In genomic region chr13:19601749-19602725, GRCh38 we compare ENCODE assay signal across 8 cellular contexts. TPM values are rescaled to one million over a fixed set of nuclear protein-coding genes. Genes with fewer than 3 reads are reported as not detected.
DNase-seq lines count a peak whose midpoint lies in the region; ATAC-seq and TF ChIP-seq lines count a peak whose summit lies in the region.

No MANE protein-coding gene starts in this region.

- peaks cover 20 to 21% (median 21%) of the 10 kb centered on the region in 3 experiments for H3K36me3 Mint-ChIP-seq in H9 (ENCODE audit: insufficient read depth in 1 of 3, low read depth in 3 of 3)

- intact Hi-C loops in upper lobe of right lung (cut with DNase I): no loop called here

- peak overlapping the region; percentile 64 to 81 for H3K4me3 Mint-ChIP-seq in H9

- H2BK20ac ChIP-seq in H9 (ENCODE audit: low read depth, low read length, poor library complexity, severe bottlenecking): no peak overlapping the region

- H3K79me2 ChIP-seq in H9 (ENCODE audit: insufficient read depth, low read length): no peaks in the 10 kb centered on the region

- no peak overlapping the region for H3K27ac ChIP-seq in H9 (ENCODE audit: insufficient read length, low read depth, low read length)
- H3K27ac ChIP-seq in muscle layer of duodenum (ENCODE audit: low read length): no peak overlapping the region
- no peak overlapping the region for H3K27ac ChIP-seq in upper lobe of right lung

- no peaks in the 10 kb centered on the region for H4K20me1 ChIP-seq in H9 (ENCODE audit: control insufficient read depth, insufficient read depth, insufficient read length)

- no peak overlapping the region for H2BK15ac ChIP-seq in H9 (ENCODE audit: low read depth, low read length)

- peak overlapping the region; percentile 78; the same call in 1 of the 2 replicates for H3K14ac ChIP-seq in H9 (ENCODE audit: insufficient read depth, low read length)

- no peak overlapping the region for H4K5ac ChIP-seq in H9 (ENCODE audit: insufficient read length, low read depth, low read length)

- peak overlapping the region; percentile 7 for H2BK120ac ChIP-seq in H9 (ENCODE audit: low read depth, low read length, poor library complexity, severe bottlenecking)

- peaks cover 3 to 5% of the 10 kb centered on the region in 2 experiments; a peak in 3 of 4 replicates for H3K4me1 Mint-ChIP-seq in H9

- H3K36me3 ChIP-seq in MG63 (peaks cover 32% of the 10 kb centered on the region), muscle layer of duodenum (ENCODE audit: control insufficient read depth in 1 of 2, insufficient read depth in 2 of 2, low read length in 2 of 2) (no peaks in the 10 kb centered on the region), upper lobe of right lung (no peaks in the 10 kb centered on the region)

- no CpG with 5 or more reads among the region's 108 CpGs for WGBS in H9 (ENCODE audit: extremely low coverage, insufficient read length, low lambda C conversion rate)

- no peak overlapping the region for H4K8ac ChIP-seq in H9 (replicated peaks; ENCODE audit: insufficient read length, low read depth, low read length)

- H2AK5ac ChIP-seq in H9 (ENCODE audit: insufficient read length, low read length): no peak overlapping the region

- no peak overlapping the region for H3K9ac ChIP-seq in H9 (ENCODE audit: extremely low read depth, insufficient read length, low read length)

- peak overlapping the region; percentile 42 for H3K18ac ChIP-seq in H9 (ENCODE audit: insufficient read length, low read depth, low read length)

- H3K23ac ChIP-seq in H9 (ENCODE audit: insufficient read length, low read depth, low read length): no peak overlapping the region

- H3K9me3 Mint-ChIP-seq in H9: peaks cover 26 to 50% of the 10 kb centered on the region in 2 experiments

- no peak overlapping the region for H4K91ac ChIP-seq in H9 (ENCODE audit: insufficient read length, low read depth, low read length)

- no peaks in the 10 kb centered on the region for H3K4me1 ChIP-seq in H9 (ENCODE audit: insufficient read depth, low read length)
- H3K4me1 ChIP-seq in muscle layer of duodenum (ENCODE audit: control insufficient read depth in 1 of 2, insufficient read depth in 2 of 2, low read length in 2 of 2): peaks cover 0 to 6% of the 10 kb centered on the region in 2 donors
- H3K4me1 ChIP-seq in upper lobe of right lung: peaks cover 7% of the 10 kb centered on the region

- DNase-seq in SKM-1 treated with dmso at 0.1 percent for 144 hours (lab: John Stamatoyannopoulos, UW; ENCODE audit: unreplicated experiment): peak; percentile 46
- no peak for DNase-seq in SKM-1 (lab: John Stamatoyannopoulos, UW; ENCODE audit: unreplicated experiment)
- DNase-seq in H9: peak; percentile 64
- DNase-seq in MG63: peak; percentile 66
- DNase-seq in epidermal melanocyte (ENCODE audit: insufficient read length, low spot score): peak; percentile 38
- peak; percentile 70 for DNase-seq in upper lobe of right lung

- no peak overlapping the region for H3K56ac ChIP-seq in H9 (ENCODE audit: insufficient read length, low read depth, low read length)

- H3K4ac ChIP-seq in H9 (ENCODE audit: low read depth, low read length): no peak overlapping the region

- peak overlapping the region in 1 of 3 experiments; percentile 37; a peak in 1 of 7 replicates for H3K27ac Mint-ChIP-seq in H9

- peaks cover 8% of the 10 kb centered on the region for H3K23me2 ChIP-seq in H9 (ENCODE audit: insufficient read length, low read depth, low read length, poor library complexity, severe bottlenecking)

- H2BK12ac ChIP-seq in H9 (ENCODE audit: insufficient read length, low read depth, low read length): no peak overlapping the region

- no peaks in the 10 kb centered on the region; the same call in 1 of the 2 replicates for H3K27me3 ChIP-seq in H9 (ENCODE audit: insufficient read depth, low read length)
- H3K27me3 ChIP-seq in MG63: no peaks in the 10 kb centered on the region
- peaks cover 9% of the 10 kb centered on the region for H3K27me3 ChIP-seq in muscle layer of duodenum (ENCODE audit: low read depth, low read length)
- H3K27me3 ChIP-seq in upper lobe of right lung: peaks cover 32% of the 10 kb centered on the region

- H2AFZ ChIP-seq in H9 (ENCODE audit: low read length): peak overlapping the region; percentile 26

- peak; percentile 89 for ATAC-seq in upper lobe of right lung

- H3T11ph ChIP-seq in H9 (ENCODE audit: low read length): no peak overlapping the region

- peak; percentile 56 for TF ChIP-seq CTCF in H9 (conservative IDR thresholded peaks at IDR 0.05)
- 0 out of 2 replicates have a peak, but pooled peaks have one; percentile 2 for TF ChIP-seq CTCF in WI38 (IDR thresholded peaks at IDR 0.05; ENCODE audit: low read depth, low read length)
- peak; percentile 19 for TF ChIP-seq CTCF in upper lobe of right lung (IDR thresholded peaks at IDR 0.05)

- H3K9me3 ChIP-seq in H9 (ENCODE audit: control insufficient read depth, low read depth, low read length) (peaks cover 12% of the 10 kb centered on the region), MG63 (no peaks in the 10 kb centered on the region), muscle layer of duodenum (ENCODE audit: control insufficient read depth in 1 of 2, low read length in 2 of 2) (peaks cover 0 to 6% of the 10 kb centered on the region in 2 donors), upper lobe of right lung (no peaks in the 10 kb centered on the region)

- peak overlapping the region; percentile 79 for H3K4me3 ChIP-seq in MG63
- peak overlapping the region; percentile 65 for H3K4me3 ChIP-seq in WI38 (ENCODE audit: low read depth, low read length)
- H3K4me3 ChIP-seq in muscle layer of duodenum (ENCODE audit: low read depth in 1 of 2, low read length in 2 of 2): peak overlapping the region; percentile 37 to 82
- H3K4me3 ChIP-seq in upper lobe of right lung: peak overlapping the region; percentile 56

- peak overlapping the region; percentile 34 for H3K4me2 ChIP-seq in H9 (ENCODE audit: insufficient read depth, insufficient read length, low read length)

- H3K27me3 Mint-ChIP-seq in H9 (ENCODE audit: low read depth): peaks cover 49% of the 10 kb centered on the region

- no peak overlapping the region for H2BK5ac ChIP-seq in H9 (ENCODE audit: insufficient read length, low read length)

- no peaks in the 10 kb centered on the region for H3K79me1 ChIP-seq in H9 (ENCODE audit: insufficient read depth, low read depth, low read length, poor library complexity, severe bottlenecking)

RNA-seq across cellular contexts. Expression of gene MPHOSPH8, which starts 31.4 kb away (rescaled TPM):
- total RNA-seq in H9 (2021) (21.1 TPM in 2 replicates), upper lobe of right lung (44.4 TPM)
- total RNA-seq in MG63 (2014; rRNA removed; shearing (Covaris generic); ENCODE audit: low replicate concordance): 6.3 and 6.7 TPM in 2 replicates

RNA-seq across cellular contexts. Expression of gene TPTE2, which starts 40.7 kb away (rescaled TPM):
- total RNA-seq in H9 (2021) (not detected in 2 replicates), upper lobe of right lung (not detected)
- not detected in 2 replicates for total RNA-seq in MG63 (2014; rRNA removed; shearing (Covaris generic); ENCODE audit: low replicate concordance)

Comparison
In these comparisons a context has a peak if more than half of its experiments do, and no peak if none do; other contexts are left out.
1. CTCF ChIP-seq: peak in every context shown above with its lines; median percentile 56 in H9; 19 in upper lobe of right lung; 2 in WI38.